ENCODE assay signal across 21 cellular contexts in the genomic region with DNA sequence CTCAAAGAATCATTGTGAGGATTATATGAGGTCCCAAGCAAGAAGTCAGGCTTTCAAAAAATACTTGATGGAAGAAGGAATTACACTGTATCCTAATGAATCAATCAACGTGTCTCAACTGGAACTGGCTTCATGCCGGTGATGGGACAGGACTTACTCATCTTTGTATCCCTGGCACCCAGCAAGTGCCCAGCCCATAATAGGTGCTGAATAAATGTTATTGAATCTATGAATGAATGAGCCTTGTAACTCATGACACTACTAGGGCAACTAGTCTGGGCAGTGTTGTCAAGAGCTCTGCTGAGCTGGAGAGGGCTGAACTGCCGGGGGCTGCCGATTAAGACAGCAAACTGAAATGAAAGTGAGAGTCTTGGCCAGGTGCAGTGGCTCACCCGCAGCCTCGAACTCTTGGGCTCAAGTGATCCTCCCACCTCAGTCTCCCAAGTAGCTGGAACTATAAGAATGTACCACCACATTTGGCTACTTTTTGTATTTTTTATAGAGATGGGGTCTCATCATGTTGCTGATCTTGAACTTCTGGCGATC.
"Had no signal": no experiment of that assay in that cellular context is flagged by ENCODE, and none has a peak within 500 bp of the region (broad histone marks: within the 10 kb centered on the region; RNA-seq: fewer than 3 reads in every experiment).

No MANE protein-coding gene starts in this region.

- H3K27me3 ChIP-seq: neutrophil, ovary, stomach, thyroid gland, upper lobe of left lung had no signal

- H3K4me3 ChIP-seq: left ventricle myocardium inferior, lung, ovary, stomach, thyroid gland, upper lobe of left lung had no signal

- FAIRE-seq: frontal cortex, small intestine had no signal

- H3K9me3 ChIP-seq: left ventricle myocardium inferior, neutrophil, ovary, stomach, thyroid gland, upper lobe of left lung had no signal

- DNase-seq: activated CD4-positive, alpha-beta T cell treated with anti-CD3 and anti-CD28 coated beads for 48 hours; activated CD4-positive, alpha-beta T cell treated with anti-CD3 and anti-CD28 coated beads, Interleukin-2, amount 50 U/mL, for 48 hours; activated CD8-positive, alpha-beta memory T cell treated with anti-CD3 and anti-CD28 coated beads, Interleukin-2, amount 50 U/mL, for 4 hours; activated gamma-delta T cell; activated naive CD4-positive, alpha-beta T cell treated with anti-CD3 and anti-CD28 coated beads, Interleukin-2, amount 10 ng/mL, durations not matched to agents 7 days and 5 days; activated naive CD8-positive, alpha-beta T cell treated with anti-CD3 and anti-CD28 coated beads, Interleukin-2, amount 10 ng/mL, durations not matched to agents 7 days and 5 days; activated T-cell treated with anti-CD3 and anti-CD28 coated beads, Interleukin-2, amount 50 U/mL, for 1 hour; left ventricle myocardium inferior; ovary; retina; small intestine; stimulated activated CD4-positive, alpha-beta T cell treated with anti-CD3 and anti-CD28 coated beads, Interleukin-2, amount 100 ng/mL, for 24 hours; stimulated activated naive B cell treated with anti-CD40 and anti-IgM and Interleukin-4, amounts not matched to agents 10 μg/mL and 1 μg/mL and 100 μg/mL, for 72 hours; stomach; T-helper 1 cell; thyroid gland; upper lobe of left lung; WERI-Rb-1 had no signal

- H3K27ac ChIP-seq: neutrophil, ovary, stomach, thyroid gland, upper lobe of left lung, WERI-Rb-1 had no signal

- H3K36me3 ChIP-seq: left ventricle myocardium inferior, neutrophil, ovary, stomach, thyroid gland, upper lobe of left lung, WERI-Rb-1 had no signal
